Comparison of ENCODE assay signal across 24 cellular contexts in the genomic region with DNA sequence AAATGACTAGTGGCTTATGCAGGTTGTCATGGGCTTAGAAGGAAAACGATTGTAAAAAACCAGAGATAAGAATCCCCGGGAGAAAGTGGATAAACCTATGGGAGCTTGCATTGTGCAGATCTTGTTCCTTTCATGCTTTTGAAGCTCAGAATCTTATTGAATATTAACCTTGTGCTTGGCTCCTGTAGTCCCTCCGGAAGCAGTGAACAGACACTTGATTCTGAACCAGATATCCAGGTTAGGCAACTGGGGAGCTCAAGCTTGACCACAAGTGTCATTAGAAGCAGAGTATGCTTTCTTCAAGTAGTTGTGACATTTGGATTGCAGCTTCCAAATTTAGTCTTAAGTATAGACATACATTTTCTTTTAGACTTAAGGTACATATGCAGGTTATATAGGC.
"Had no signal": no experiment of that assay in that cellular context is flagged by ENCODE, and none has a peak within 500 bp of the region (broad histone marks: within the 10 kb centered on the region; RNA-seq: fewer than 3 reads in every experiment).

No MANE protein-coding gene starts in this region.

- H3K4me1 ChIP-seq: right lobe of liver, transverse colon, vagina had no signal

- ATAC-seq: naive thymus-derived CD8-positive, alpha-beta T cell; right lobe of liver; stimulated activated naive B cell treated with anti-CD40 and anti-IgM and Interleukin-4, amounts not matched to agents 10 μg/mL and 1 μg/mL and 100 μg/mL, for 72 hours had no signal

- H3K9me3 ChIP-seq: ovary, right lobe of liver, thoracic aorta, transverse colon, vagina had no signal

- H3K27me3 ChIP-seq: ovary, right lobe of liver, vagina had no signal

- H3K4me3 ChIP-seq: coronary artery, ovary, right lobe of liver, thoracic aorta, transverse colon, vagina had no signal

- H3K36me3 ChIP-seq: ovary, right lobe of liver, thoracic aorta, transverse colon, vagina had no signal

- DNase-seq: dermis blood vessel endothelial cell; effector memory CD4-positive, alpha-beta T cell; erythroblast; hypothalamus; immature natural killer cell; islet precursor cell; kidney glomerular epithelial cell; mammary epithelial cell; mesendoderm; midbrain; naive thymus-derived CD8-positive, alpha-beta T cell; occipital lobe; ovary; right lobe of liver; small intestine; stimulated activated CD4-positive, alpha-beta T cell treated with anti-CD3 and anti-CD28 coated beads, Interleukin-15, amount 100 ng/mL, for 24 hours; stimulated activated CD4-positive, alpha-beta T cell treated with anti-CD3 and anti-CD28 coated beads, Interleukin-2, amount 100 ng/mL, for 48 hours; stimulated activated naive B cell treated with anti-CD40 and anti-IgM and Interleukin-4, amounts not matched to agents 10 μg/mL and 1 μg/mL and 100 μg/mL, for 72 hours; transverse colon had no signal

- FAIRE-seq: endothelial cell of umbilical vein, frontal cortex, small intestine had no signal

- H3K27ac ChIP-seq: coronary artery, ovary, right lobe of liver, thoracic aorta, transverse colon, vagina had no signal
